In the genomic region with DNA sequence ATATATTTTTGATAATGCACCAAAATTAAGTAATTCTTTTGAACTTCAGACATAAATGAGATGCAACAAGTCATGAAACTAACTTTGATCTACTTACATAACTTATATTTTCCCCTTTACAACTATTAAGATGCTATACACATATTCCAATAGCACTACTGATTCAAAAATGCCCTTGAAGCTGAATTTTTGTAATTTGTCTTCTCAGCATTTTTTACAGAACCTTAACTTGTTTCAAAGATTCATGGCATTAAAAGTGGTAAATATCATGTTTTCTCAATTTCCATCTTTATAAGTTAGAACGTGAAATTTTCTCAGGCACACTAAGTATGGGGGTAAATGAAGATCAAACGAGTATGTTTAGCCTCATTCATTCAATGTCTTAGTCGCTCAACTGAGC, we compare ENCODE assay signal across 35 cellular contexts.
"Had no signal": no experiment of that assay in that cellular context is flagged by ENCODE, and none has a peak within 500 bp of the region (broad histone marks: within the 10 kb centered on the region; RNA-seq: fewer than 3 reads in every experiment).

No MANE protein-coding gene starts in this region.

- DNase-seq: activated B cell treated with CpG ODN at 0.5 μM for 24 hours; activated CD4-positive, alpha-beta memory T cell treated with anti-CD3 and anti-CD28 coated beads for 36 hours; activated CD4-positive, alpha-beta T cell treated with anti-CD3 and anti-CD28 coated beads for 4 hours; activated CD4-positive, alpha-beta T cell treated with anti-CD3 and anti-CD28 coated beads, Interleukin-2, amount 10 ng/mL, durations not matched to agents 24 days and 14 days; activated CD4-positive, alpha-beta T cell treated with anti-CD3 and anti-CD28 coated beads, Interleukin-2, amount 50 U/mL, for 1 hour; activated CD4-positive, alpha-beta T cell treated with anti-CD3 and anti-CD28 coated beads, Interleukin-2, amount 50 U/mL, for 4 hours; activated CD4-positive, CD25-positive, alpha-beta regulatory T cell treated with anti-CD3 and anti-CD28 coated beads, Interleukin-2, amount 50 U/mL, for 72 hours; activated CD8-positive, alpha-beta memory T cell treated with anti-CD3 and anti-CD28 coated beads, Interleukin-2, amount 50 U/mL, for 4 hours; activated CD8-positive, alpha-beta T cell treated with anti-CD3 and anti-CD28 coated beads for 36 hours; activated effector memory CD4-positive, alpha-beta T cell treated with anti-CD3 and anti-CD28 coated beads, Interleukin-2, amount 50 U/mL, for 16 hours; activated gamma-delta T cell treated with Interleukin-2 at 50 U/mL for 16 hours; activated naive CD4-positive, alpha-beta T cell; activated naive CD4-positive, alpha-beta T cell treated with anti-CD3 and anti-CD28 coated beads for 36 hours; activated naive CD4-positive, alpha-beta T cell treated with anti-CD3 and anti-CD28 coated beads, Interleukin-2, amount 50 U/mL, for 16 hours; activated naive CD8-positive, alpha-beta T cell treated with anti-CD3 and anti-CD28 coated beads for 36 hours; activated T-cell treated with anti-CD3 and anti-CD28 coated beads for 4 hours; activated T-cell treated with anti-CD3 and anti-CD28 coated beads, Interleukin-2, amount 50 U/mL, for 1 hour; activated T-cell treated with anti-CD3 and anti-CD28 coated beads, Interleukin-2, amount 50 U/mL, for 4 hours; activated T-cell treated with anti-CD3 and anti-CD28 coated beads, Interleukin-2, amount 50 U/mL, for 72 hours; adrenal gland; amniotic stem cell; aorta; body of pancreas; brain microvascular endothelial cell; central memory CD4-positive, alpha-beta T cell; T-helper 2 cell; T-helper 9 cell had no signal

- FAIRE-seq: astrocyte had no signal

- H3K4me3 Mint-ChIP-seq: activated B cell treated with CpG ODN at 0.5 μM for 24 hours; activated CD4-positive, alpha-beta memory T cell treated with anti-CD3 and anti-CD28 coated beads for 36 hours; activated CD4-positive, alpha-beta T cell treated with anti-CD3 and anti-CD28 coated beads, Interleukin-2, amount 10 ng/mL, durations not matched to agents 24 days and 14 days; activated CD8-positive, alpha-beta T cell treated with anti-CD3 and anti-CD28 coated beads for 36 hours; activated naive CD4-positive, alpha-beta T cell treated with anti-CD3 and anti-CD28 coated beads for 36 hours; activated naive CD8-positive, alpha-beta T cell treated with anti-CD3 and anti-CD28 coated beads for 36 hours; activated T-cell treated with anti-CD3 and anti-CD28 coated beads, Interleukin-2, amount 50 U/mL, for 4 hours; activated T-cell treated with anti-CD3 and anti-CD28 coated beads, Interleukin-2, amount 50 U/mL, for 72 hours; activated T-helper 1 cell treated with anti-CD3 and anti-CD28 coated beads, Interleukin-12 subunit alpha, Interleukin-12 subunit beta, Interleukin-2, Interleukin-4 antibody, amounts not matched to agents 30 ng/mL and 10 ng/mL and 1 ng/mL, durations not matched to agents 14 hours and 24 hours and 36 hours; activated T-helper 17 cell treated with anti-CD3 and anti-CD28 coated beads, Interleukin-2, amount 50 U/mL, for 72 hours; T-helper 1 cell treated with Interleukin-12 subunit alpha and Interleukin-12 subunit beta and Interleukin-4 antibody, amounts not matched to agents 30 μg/mL and 1 μg/mL, for 36 hours; T-helper 2 cell treated with Interferon-gamma antibody and Interleukin-4, amounts not matched to agents 5 μg/mL and 100 μg/mL, for 36 hours had no signal

- H3K4me3 ChIP-seq: adrenal gland, body of pancreas, breast epithelium had no signal

- H3K9me3 ChIP-seq: adrenal gland, body of pancreas, breast epithelium had no signal

- H3K9me3 Mint-ChIP-seq: activated B cell treated with CpG ODN at 0.5 μM for 24 hours; activated CD4-positive, alpha-beta memory T cell treated with anti-CD3 and anti-CD28 coated beads for 36 hours; activated CD4-positive, alpha-beta T cell treated with anti-CD3 and anti-CD28 coated beads, Interleukin-2, amount 10 ng/mL, durations not matched to agents 24 days and 14 days; activated CD8-positive, alpha-beta T cell treated with anti-CD3 and anti-CD28 coated beads for 36 hours; activated naive CD4-positive, alpha-beta T cell treated with anti-CD3 and anti-CD28 coated beads for 36 hours; activated T-cell treated with anti-CD3 and anti-CD28 coated beads, Interleukin-2, amount 50 U/mL, for 4 hours; activated T-cell treated with anti-CD3 and anti-CD28 coated beads, Interleukin-2, amount 50 U/mL, for 72 hours; activated T-helper 1 cell treated with anti-CD3 and anti-CD28 coated beads, Interleukin-12 subunit alpha, Interleukin-12 subunit beta, Interleukin-2, Interleukin-4 antibody, amounts not matched to agents 30 ng/mL and 10 ng/mL and 1 ng/mL, durations not matched to agents 14 hours and 24 hours and 36 hours; activated T-helper 17 cell treated with anti-CD3 and anti-CD28 coated beads, Interleukin-2, amount 50 U/mL, for 72 hours; T-helper 1 cell treated with Interleukin-12 subunit alpha and Interleukin-12 subunit beta and Interleukin-4 antibody, amounts not matched to agents 30 μg/mL and 1 μg/mL, for 36 hours; T-helper 2 cell treated with Interferon-gamma antibody and Interleukin-4, amounts not matched to agents 5 μg/mL and 100 μg/mL, for 36 hours had no signal

- H3K36me3 Mint-ChIP-seq: activated CD4-positive, alpha-beta memory T cell treated with anti-CD3 and anti-CD28 coated beads for 36 hours; activated naive CD4-positive, alpha-beta T cell treated with anti-CD3 and anti-CD28 coated beads, Interleukin-2, amount 50 U/mL, for 72 hours; activated naive CD8-positive, alpha-beta T cell treated with anti-CD3 and anti-CD28 coated beads for 36 hours had no signal

- H3K4me1 Mint-ChIP-seq: activated B cell treated with CpG ODN at 0.5 μM for 24 hours; activated CD4-positive, alpha-beta T cell treated with anti-CD3 and anti-CD28 coated beads, Interleukin-2, amount 10 ng/mL, durations not matched to agents 24 days and 14 days; activated naive CD8-positive, alpha-beta T cell treated with anti-CD3 and anti-CD28 coated beads for 36 hours; activated T-helper 17 cell treated with anti-CD3 and anti-CD28 coated beads, Interleukin-2, amount 50 U/mL, for 72 hours had no signal

- H3K27me3 Mint-ChIP-seq: activated B cell treated with CpG ODN at 0.5 μM for 24 hours; activated CD4-positive, alpha-beta memory T cell treated with anti-CD3 and anti-CD28 coated beads for 36 hours; activated CD4-positive, alpha-beta T cell treated with anti-CD3 and anti-CD28 coated beads, Interleukin-2, amount 10 ng/mL, durations not matched to agents 24 days and 14 days; activated CD8-positive, alpha-beta T cell treated with anti-CD3 and anti-CD28 coated beads for 36 hours; activated naive CD8-positive, alpha-beta T cell treated with anti-CD3 and anti-CD28 coated beads for 36 hours; activated T-helper 17 cell treated with anti-CD3 and anti-CD28 coated beads, Interleukin-2, amount 50 U/mL, for 72 hours had no signal

- ATAC-seq: activated CD8-positive, alpha-beta T cell treated with anti-CD3 and anti-CD28 coated beads for 36 hours; activated naive CD4-positive, alpha-beta T cell treated with anti-CD3 and anti-CD28 coated beads, Interleukin-2, amount 50 U/mL, for 72 hours; activated T-cell treated with anti-CD3 and anti-CD28 coated beads, Interleukin-2, amount 50 U/mL, for 4 hours; activated T-cell treated with anti-CD3 and anti-CD28 coated beads, Interleukin-2, amount 50 U/mL, for 72 hours; activated T-helper 17 cell treated with anti-CD3 and anti-CD28 coated beads, Interleukin-2, amount 50 U/mL, for 72 hours; body of pancreas had no signal

- H3K4me1 ChIP-seq: breast epithelium had no signal

- H3K27ac Mint-ChIP-seq: activated B cell treated with CpG ODN at 0.5 μM for 24 hours; activated CD4-positive, alpha-beta memory T cell treated with anti-CD3 and anti-CD28 coated beads for 36 hours; activated CD4-positive, alpha-beta T cell treated with anti-CD3 and anti-CD28 coated beads, Interleukin-2, amount 10 ng/mL, durations not matched to agents 24 days and 14 days; activated CD8-positive, alpha-beta T cell treated with anti-CD3 and anti-CD28 coated beads for 36 hours; activated naive CD4-positive, alpha-beta T cell treated with anti-CD3 and anti-CD28 coated beads for 36 hours; activated naive CD4-positive, alpha-beta T cell treated with anti-CD3 and anti-CD28 coated beads, Interleukin-2, amount 50 U/mL, for 72 hours; activated naive CD8-positive, alpha-beta T cell treated with anti-CD3 and anti-CD28 coated beads for 36 hours; activated T-cell treated with anti-CD3 and anti-CD28 coated beads, Interleukin-2, amount 50 U/mL, for 72 hours; activated T-helper 1 cell treated with anti-CD3 and anti-CD28 coated beads, Interleukin-12 subunit alpha, Interleukin-12 subunit beta, Interleukin-2, Interleukin-4 antibody, amounts not matched to agents 30 ng/mL and 10 ng/mL and 1 ng/mL, durations not matched to agents 14 hours and 24 hours and 36 hours; activated T-helper 17 cell treated with anti-CD3 and anti-CD28 coated beads, Interleukin-2, amount 50 U/mL, for 72 hours; T-helper 1 cell treated with Interleukin-12 subunit alpha and Interleukin-12 subunit beta and Interleukin-4 antibody, amounts not matched to agents 30 μg/mL and 1 μg/mL, for 36 hours; T-helper 2 cell treated with Interferon-gamma antibody and Interleukin-4, amounts not matched to agents 5 μg/mL and 100 μg/mL, for 36 hours had no signal

- H3K36me3 ChIP-seq: adrenal gland, brain microvascular endothelial cell, breast epithelium had no signal

- H3K27me3 ChIP-seq: adrenal gland, body of pancreas, brain microvascular endothelial cell, breast epithelium had no signal

- H3K27ac ChIP-seq: adrenal gland, body of pancreas, brain microvascular endothelial cell, breast epithelium, VCaP had no signal
